In the genomic region with DNA sequence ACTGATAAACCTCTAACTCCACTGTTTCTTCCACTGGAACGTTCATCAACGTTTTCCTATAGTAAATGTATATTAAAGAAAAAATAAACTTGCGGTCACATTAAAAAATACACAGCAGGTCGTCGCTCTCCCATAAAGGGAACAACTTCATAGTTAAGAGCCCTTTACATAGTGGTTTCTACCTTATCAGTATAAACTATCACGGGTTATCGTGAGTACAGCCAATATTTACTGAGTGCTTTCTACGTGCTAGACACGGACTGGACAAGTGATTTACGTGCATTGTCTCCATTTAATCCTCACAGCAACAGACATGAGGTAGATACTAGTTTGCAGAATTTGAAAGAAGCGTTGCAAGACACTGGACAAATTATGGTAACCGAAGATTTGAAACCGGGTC, we compare ENCODE assay signal across 12 cellular contexts. TPM values are rescaled to one million over a fixed set of nuclear protein-coding genes. Genes with fewer than 3 reads are reported as not detected.
DNase-seq lines count a peak whose midpoint lies in the region; ATAC-seq and TF ChIP-seq lines count a peak whose summit lies in the region.
"Had no signal": no experiment of that assay in that cellular context is flagged by ENCODE, and none has a peak within 500 bp of the region (broad histone marks: within the 10 kb centered on the region; RNA-seq: fewer than 3 reads in every experiment).

No MANE protein-coding gene starts in this region.

- peak overlapping the region; percentile 99 for H3K27ac Mint-ChIP-seq in CD4-positive, alpha-beta T cell
- H3K27ac Mint-ChIP-seq in WTC11 (no peak overlapping the region), immature natural killer cell (peak overlapping the region; percentile 74 to 91 (median 90))

- H3K4me3 ChIP-seq in A673 (ENCODE audit: low read depth, low read length, poor library complexity, severe bottlenecking), result no peak overlapping the region

- H3K27me3 ChIP-seq in A673 (replicated peaks; ENCODE audit: insufficient read depth, low read depth, low read length, poor library complexity), result no peaks in the 10 kb centered on the region
- no peaks in the 10 kb centered on the region for H3K27me3 ChIP-seq in CD4-positive, alpha-beta T cell (ENCODE audit: control insufficient read depth, insufficient read depth, low read length)

- H3K4me1 ChIP-seq in A673 (ENCODE audit: insufficient read depth, low read length, poor library complexity, severe bottlenecking), result no peaks in the 10 kb centered on the region

- H3K27me3 Mint-ChIP-seq in CD4-positive, alpha-beta T cell, result no peaks in the 10 kb centered on the region
- H3K27me3 Mint-ChIP-seq in WTC11 (ENCODE audit: low read depth), result peaks cover 50% of the 10 kb centered on the region
- H3K27me3 Mint-ChIP-seq in immature natural killer cell (ENCODE audit: low read depth in 3 of 3), result peaks cover 11 to 15% (median 11%) of the 10 kb centered on the region in 3 donors

- TSS peak; percentile 34 for BruUV-seq in A673 (replicated peaks; lab: Mats Ljungman, UMichigan)

- peaks cover 37% of the 10 kb centered on the region for H3K36me3 Mint-ChIP-seq in CD4-positive, alpha-beta T cell (ENCODE audit: low read depth)
- peaks cover 18% of the 10 kb centered on the region for H3K36me3 Mint-ChIP-seq in WTC11
- H3K36me3 Mint-ChIP-seq in immature natural killer cell, result peaks cover 0 to 15% (median 8%) of the 10 kb centered on the region in 3 donors

- in situ Hi-C loops in G401 (cut with HindIII; ENCODE audit: low sequenced_read_pairs), result no loop called here

- TF ChIP-seq CTCF in A673 (conservative IDR thresholded peaks at IDR 0.05; ENCODE audit: low read depth, low read length) (no peak), WTC11 (IDR thresholded peaks at IDR 0.05) (no peak)
- no peak for TF ChIP-seq CTCF in CD4-positive, alpha-beta T cell (IDR thresholded peaks at IDR 0.05)

- peaks cover 34% of the 10 kb centered on the region for H3K4me1 Mint-ChIP-seq in CD4-positive, alpha-beta T cell (ENCODE audit: low read depth)
- H3K4me1 Mint-ChIP-seq in WTC11 (peaks cover 33% of the 10 kb centered on the region), immature natural killer cell (peaks cover 35 to 45% of the 10 kb centered on the region in 2 donors)

- peak overlapping the region; percentile 87 for H3K4me3 Mint-ChIP-seq in CD4-positive, alpha-beta T cell
- H3K4me3 Mint-ChIP-seq in WTC11 (peak overlapping the region; percentile 33), immature natural killer cell (peak overlapping the region; percentile 64 to 93 (median 74))

- DNase-seq in A673 (ENCODE audit: low spot score) (no peak), WTC11 (ENCODE audit: low spot score) (no peak), immature natural killer cell (no peak), G401 (ENCODE audit: low spot score) (no peak), putamen (ENCODE audit: low spot score) (no peak), NCI-H345 treated with DMSO at 0.1 percent for 48 hours (lab: John Stamatoyannopoulos, UW; ENCODE audit: unreplicated experiment) (no peak), Ammon's horn (ENCODE audit: low spot score) (no peak)
- no peak for DNase-seq in CD4-positive, alpha-beta T cell
- DNase-seq: NCI-H1092 treated with DMSO at 0.1 percent for 48 hours, occipital lobe, Right ventricle myocardium superior, T-helper 9 cell had no signal

- H3K9me3 Mint-ChIP-seq in CD4-positive, alpha-beta T cell, result no peaks in the 10 kb centered on the region
- H3K9me3 Mint-ChIP-seq in WTC11 (peaks cover 12% of the 10 kb centered on the region), immature natural killer cell (no peaks in the 10 kb centered on the region)

- H3K36me3 ChIP-seq in A673 (ENCODE audit: insufficient read depth, low read length, poor library complexity, severe bottlenecking), result no peaks in the 10 kb centered on the region

- peaks cover 7% of the 10 kb centered on the region for H3K9me3 ChIP-seq in A673 (ENCODE audit: low read depth, low read length, poor library complexity, severe bottlenecking)
- no peaks in the 10 kb centered on the region for H3K9me3 ChIP-seq in CD4-positive, alpha-beta T cell (ENCODE audit: control insufficient read depth, low read length)

- H3K27ac ChIP-seq in A673 (ENCODE audit: low read depth, low read length, poor library complexity, severe bottlenecking), result no peak overlapping the region
- no peak overlapping the region for H3K27ac ChIP-seq in CD4-positive, alpha-beta T cell (ENCODE audit: low read depth, low read length)

- intact Hi-C loops in A673 (cut with micrococcal nuclease; ENCODE audit: unreplicated experiment), result no loop called here
- intact Hi-C loops in CD4-positive, alpha-beta T cell (cut with DNase I, micrococcal nuclease), result loop anchor here (5.0 to 10.0 kb wide), 4 partner anchors 127 to 1811 kb away; a partner anchor contains a TSS

- ATAC-seq in CD4-positive, alpha-beta T cell (ENCODE audit: poor library complexity), result no peak
- no peak for ATAC-seq in WTC11

- CTCF ChIA-PET in A673 (lab: Charles Lee), result no interaction called here
- CTCF ChIA-PET in CD4-positive, alpha-beta T cell (lab: Charles Lee), result no interaction called here
- CTCF ChIA-PET in WTC11 (lab: Charles Lee), result no interaction called here

- POLR2A ChIA-PET in A673 (lab: Charles Lee; ENCODE audit: low non-redundant PET), result no interaction called here
- POLR2A ChIA-PET in CD4-positive, alpha-beta T cell (lab: Charles Lee), result interaction anchor here (2.1 to 3.8 kb wide), 2 partner anchors 10 to 19 kb away, joined by 14 to 102 read pairs; no protein-coding TSS in a partner anchor
- POLR2A ChIA-PET in WTC11 (lab: Charles Lee), result no interaction called here

TF ChIP-seq in WTC11, 78 proteins besides CTCF, POLR2A, EP300 and RAD21 (continues in another document):
- no peak for TF ChIP-seq TCF7 (CRISPR knock-in tag; IDR thresholded peaks at IDR 0.05; ENCODE audit: low read depth)
- TF ChIP-seq FOXP1 (CRISPR knock-in tag; IDR thresholded peaks at IDR 0.05; ENCODE audit: borderline replicate concordance), result no peak
- TF ChIP-seq, protein P1, sequence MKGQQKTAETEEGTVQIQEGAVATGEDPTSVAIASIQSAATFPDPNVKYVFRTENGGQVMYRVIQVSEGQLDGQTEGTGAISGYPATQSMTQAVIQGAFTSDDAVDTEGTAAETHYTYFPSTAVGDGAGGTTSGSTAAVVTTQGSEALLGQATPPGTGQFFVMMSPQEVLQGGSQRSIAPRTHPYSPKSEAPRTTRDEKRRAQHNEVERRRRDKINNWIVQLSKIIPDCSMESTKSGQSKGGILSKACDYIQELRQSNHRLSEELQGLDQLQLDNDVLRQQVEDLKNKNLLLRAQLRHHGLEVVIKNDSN (CRISPR knock-in tag; IDR thresholded peaks at IDR 0.05), result no peak
- TF ChIP-seq TEAD1 (CRISPR knock-in tag; IDR thresholded peaks at IDR 0.05), result no peak
- TF ChIP-seq TEAD4 (CRISPR knock-in tag; IDR thresholded peaks at IDR 0.05), result no peak
- TF ChIP-seq GRHL2 (CRISPR knock-in tag; IDR thresholded peaks at IDR 0.05; ENCODE audit: insufficient replicate concordance, severe bottlenecking), result no peak
- TF ChIP-seq, protein P2, sequence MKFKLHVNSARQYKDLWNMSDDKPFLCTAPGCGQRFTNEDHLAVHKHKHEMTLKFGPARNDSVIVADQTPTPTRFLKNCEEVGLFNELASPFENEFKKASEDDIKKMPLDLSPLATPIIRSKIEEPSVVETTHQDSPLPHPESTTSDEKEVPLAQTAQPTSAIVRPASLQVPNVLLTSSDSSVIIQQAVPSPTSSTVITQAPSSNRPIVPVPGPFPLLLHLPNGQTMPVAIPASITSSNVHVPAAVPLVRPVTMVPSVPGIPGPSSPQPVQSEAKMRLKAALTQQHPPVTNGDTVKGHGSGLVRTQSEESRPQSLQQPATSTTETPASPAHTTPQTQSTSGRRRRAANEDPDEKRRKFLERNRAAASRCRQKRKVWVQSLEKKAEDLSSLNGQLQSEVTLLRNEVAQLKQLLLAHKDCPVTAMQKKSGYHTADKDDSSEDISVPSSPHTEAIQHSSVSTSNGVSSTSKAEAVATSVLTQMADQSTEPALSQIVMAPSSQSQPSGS (CRISPR knock-in tag; IDR thresholded peaks at IDR 0.05; ENCODE audit: borderline replicate concordance, low read depth), result no peak
- no peak for TF ChIP-seq NR3C1 (CRISPR knock-in tag; conservative IDR thresholded peaks at IDR 0.05; ENCODE audit: low read depth)
- TF ChIP-seq, protein P3, sequence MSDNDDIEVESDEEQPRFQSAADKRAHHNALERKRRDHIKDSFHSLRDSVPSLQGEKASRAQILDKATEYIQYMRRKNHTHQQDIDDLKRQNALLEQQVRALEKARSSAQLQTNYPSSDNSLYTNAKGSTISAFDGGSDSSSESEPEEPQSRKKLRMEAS (CRISPR knock-in tag; IDR thresholded peaks at IDR 0.05), result no peak
- TF ChIP-seq SOX15 (CRISPR knock-in tag; IDR thresholded peaks at IDR 0.05), result no peak
- no peak for TF ChIP-seq MXD4 (CRISPR knock-in tag; IDR thresholded peaks at IDR 0.05; ENCODE audit: borderline replicate concordance)
- TF ChIP-seq, protein P4, sequence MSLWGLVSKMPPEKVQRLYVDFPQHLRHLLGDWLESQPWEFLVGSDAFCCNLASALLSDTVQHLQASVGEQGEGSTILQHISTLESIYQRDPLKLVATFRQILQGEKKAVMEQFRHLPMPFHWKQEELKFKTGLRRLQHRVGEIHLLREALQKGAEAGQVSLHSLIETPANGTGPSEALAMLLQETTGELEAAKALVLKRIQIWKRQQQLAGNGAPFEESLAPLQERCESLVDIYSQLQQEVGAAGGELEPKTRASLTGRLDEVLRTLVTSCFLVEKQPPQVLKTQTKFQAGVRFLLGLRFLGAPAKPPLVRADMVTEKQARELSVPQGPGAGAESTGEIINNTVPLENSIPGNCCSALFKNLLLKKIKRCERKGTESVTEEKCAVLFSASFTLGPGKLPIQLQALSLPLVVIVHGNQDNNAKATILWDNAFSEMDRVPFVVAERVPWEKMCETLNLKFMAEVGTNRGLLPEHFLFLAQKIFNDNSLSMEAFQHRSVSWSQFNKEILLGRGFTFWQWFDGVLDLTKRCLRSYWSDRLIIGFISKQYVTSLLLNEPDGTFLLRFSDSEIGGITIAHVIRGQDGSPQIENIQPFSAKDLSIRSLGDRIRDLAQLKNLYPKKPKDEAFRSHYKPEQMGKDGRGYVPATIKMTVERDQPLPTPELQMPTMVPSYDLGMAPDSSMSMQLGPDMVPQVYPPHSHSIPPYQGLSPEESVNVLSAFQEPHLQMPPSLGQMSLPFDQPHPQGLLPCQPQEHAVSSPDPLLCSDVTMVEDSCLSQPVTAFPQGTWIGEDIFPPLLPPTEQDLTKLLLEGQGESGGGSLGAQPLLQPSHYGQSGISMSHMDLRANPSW (CRISPR knock-in tag; conservative IDR thresholded peaks at IDR 0.05; ENCODE audit: low read depth), result no peak

RNA-seq across cellular contexts. Expression of a gene that starts 1.0 kb away (rescaled TPM):
- total RNA-seq in A673 (2021), result 29.0 and 32.6 TPM in 2 replicates
- 10 to 100 TPM; 37.6 to 40.7 TPM for total RNA-seq in CD4-positive, alpha-beta T cell
- total RNA-seq in WTC11 (2021), result 40.2 to 46.1 TPM (median 45.5 TPM) in 3 replicates
- 10 to 100 TPM; 17.0 to 37.3 (median 20.6) TPM for polyA plus RNA-seq in immature natural killer cell
- total RNA-seq in G401 (2014; rRNA removed; shearing (Covaris generic)), result 37.0 and 83.3 TPM in 2 replicates

Comparison
In these comparisons a context has a peak if more than half of its experiments do, and no peak if none do; other contexts are left out.
1. H3K4me3 Mint-ChIP-seq: peak in every context shown above with its lines; median percentile 87 in CD4-positive, alpha-beta T cell; 74 in immature natural killer cell; 33 in WTC11.